ENCODE assay signal across 8 cellular contexts in the genomic region with DNA sequence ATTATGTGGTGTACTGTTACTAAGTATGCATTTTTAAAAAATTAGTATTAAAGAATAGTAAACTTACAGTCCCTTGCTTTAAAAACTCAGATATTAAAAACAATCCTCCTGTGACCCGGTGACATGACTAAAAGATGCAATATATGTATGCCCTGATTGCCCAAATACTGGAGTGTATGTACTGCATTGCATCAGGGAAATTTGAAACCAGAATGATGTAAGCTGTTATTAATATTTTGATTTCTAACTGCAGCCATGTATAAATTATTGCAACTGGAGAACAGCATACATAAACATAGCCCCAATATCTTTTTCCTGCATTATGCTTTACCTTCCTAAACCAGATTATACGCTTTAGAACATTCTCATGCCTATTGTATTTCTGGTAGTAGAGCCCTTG. TPM values are rescaled to one million over a fixed set of nuclear protein-coding genes. Genes with fewer than 3 reads are reported as not detected.
DNase-seq lines count a peak whose midpoint lies in the region; ATAC-seq and TF ChIP-seq lines count a peak whose summit lies in the region.
"Had no signal": no experiment of that assay in that cellular context is flagged by ENCODE, and none has a peak within 500 bp of the region (broad histone marks: within the 10 kb centered on the region; RNA-seq: fewer than 3 reads in every experiment).

No MANE protein-coding gene starts in this region.

- ATAC-seq in CD4-positive, CD25-positive, alpha-beta regulatory T cell (ENCODE audit: low read depth in 2 of 2) = no peak
- no peak for ATAC-seq in HCT116
- ATAC-seq in activated naive CD8-positive, alpha-beta T cell treated with anti-CD3 and anti-CD28 coated beads, Interleukin-2, amount 50 U/mL, for 24 hours = no peak
- no peak for ATAC-seq in natural killer cell
- no peak for ATAC-seq in HG03095 (IDR thresholded peaks at IDR 0.05; ENCODE audit: unreplicated experiment)

- RAD21 ChIA-PET in HCT116 (lab: Charles Lee; ENCODE audit: low non-redundant PET in 1 of 2, low total read pairs in 2 of 2, uncharacterized antibody in 2 of 2, unreplicated experiment in 2 of 2) = no interaction called here

- CTCF ChIA-PET in HCT116 (lab: Charles Lee) = no interaction called here

- DNase-seq in CD4-positive, CD25-positive, alpha-beta regulatory T cell = no peak
- DNase-seq in HCT116 (ENCODE audit: low read depth, low spot score) (no peak), natural killer cell (no peak), CD14-positive monocyte (ENCODE audit: low spot score) (no peak), putamen (ENCODE audit: low spot score) (no peak)
- no peak for DNase-seq in activated naive CD8-positive, alpha-beta T cell treated with anti-CD3 and anti-CD28 coated beads, Interleukin-2, amount 50 U/mL, for 24 hours
- DNase-seq: SW 1271 had no signal

- no peaks in the 10 kb centered on the region for H3K9me3 ChIP-seq in CD4-positive, CD25-positive, alpha-beta regulatory T cell (ENCODE audit: control insufficient read depth in 2 of 2, low read length in 2 of 2)
- H3K9me3 ChIP-seq in HCT116 (ENCODE audit: control insufficient read depth in 1 of 2, insufficient read depth in 1 of 2, low read depth in 1 of 2, low read length in 2 of 2) = no peaks in the 10 kb centered on the region

- TF ChIP-seq CTCF in HCT116 (IDR thresholded peaks at IDR 0.05 in 2 of 3, conservative IDR thresholded peaks at IDR 0.05 in 1 of 3; ENCODE audit: borderline replicate concordance in 1 of 3, insufficient read depth in 1 of 3, low read depth in 2 of 3, low read length in 2 of 3) (no peak), natural killer cell (IDR thresholded peaks at IDR 0.05) (no peak), CD14-positive monocyte (IDR thresholded peaks at IDR 0.05) (no peak)

- TF ChIP-seq RAD21 in HCT116 (IDR thresholded peaks at IDR 0.05; ENCODE audit: low read depth) = no peak

- H2AFZ ChIP-seq in HCT116 (ENCODE audit: low read depth, low read length, poor library complexity, severe bottlenecking) = no peak overlapping the region

- peaks cover 8% of the 10 kb centered on the region; the same call in 1 of the 2 replicates for H4K20me1 ChIP-seq in HCT116 (ENCODE audit: insufficient read depth)

- peak overlapping the region; percentile 100 for H3K27ac ChIP-seq in CD4-positive, CD25-positive, alpha-beta regulatory T cell (ENCODE audit: insufficient read depth, low read length, poor library complexity, severe bottlenecking)
- H3K27ac ChIP-seq in HCT116 (ENCODE audit: low read depth, low read length) = no peak overlapping the region

- peaks cover 20% of the 10 kb centered on the region for H3K36me3 Mint-ChIP-seq in CD4-positive, CD25-positive, alpha-beta regulatory T cell
- H3K36me3 Mint-ChIP-seq in activated naive CD8-positive, alpha-beta T cell treated with anti-CD3 and anti-CD28 coated beads, Interleukin-2, amount 50 U/mL, for 24 hours (ENCODE audit: low read depth) = peaks cover 29% of the 10 kb centered on the region
- peaks cover 6% of the 10 kb centered on the region for H3K36me3 Mint-ChIP-seq in natural killer cell
- peaks cover 4 to 8% of the 10 kb centered on the region in 2 donors for H3K36me3 Mint-ChIP-seq in CD14-positive monocyte

- no peaks in the 10 kb centered on the region for H3K27me3 ChIP-seq in CD4-positive, CD25-positive, alpha-beta regulatory T cell (ENCODE audit: control insufficient read depth, insufficient read depth, low read length)
- no peaks in the 10 kb centered on the region for H3K27me3 ChIP-seq in HCT116 (ENCODE audit: insufficient read depth, low read length)

- POLR2A ChIA-PET in HCT116 (lab: Charles Lee) = no interaction called here

- H3K9me2 ChIP-seq in HCT116 (ENCODE audit: insufficient read depth) = no peaks in the 10 kb centered on the region

- H3K4me1 ChIP-seq in CD4-positive, CD25-positive, alpha-beta regulatory T cell (ENCODE audit: control insufficient read depth, insufficient read depth, low read length, poor library complexity, severe bottlenecking) = peaks cover 70% of the 10 kb centered on the region
- H3K4me1 ChIP-seq in HCT116 (ENCODE audit: control insufficient read depth in 1 of 2, insufficient read depth in 2 of 2, low read length in 2 of 2) = peaks cover 18 to 21% of the 10 kb centered on the region in 2 experiments

- no peak overlapping the region for H3K9ac ChIP-seq in HCT116 (ENCODE audit: low read length)

- peaks cover 67% of the 10 kb centered on the region for H3K79me2 ChIP-seq in HCT116 (ENCODE audit: insufficient read depth, low read length)

- no peak overlapping the region for H3K4me3 ChIP-seq in CD4-positive, CD25-positive, alpha-beta regulatory T cell (ENCODE audit: low read depth, low read length)
- H3K4me3 ChIP-seq in HCT116 (replicated peaks in 1 of 2; ENCODE audit: low read depth in 1 of 2, low read length in 2 of 2) = no peak overlapping the region

- no peak overlapping the region for H3K4me2 ChIP-seq in HCT116 (ENCODE audit: low read length)

- intact Hi-C loops in HCT116 (cut with micrococcal nuclease) = no loop called here
- intact Hi-C loops in natural killer cell (cut with micrococcal nuclease) = no loop called here
- intact Hi-C loops in CD14-positive monocyte (cut with micrococcal nuclease) = no loop called here

- H3K27ac Mint-ChIP-seq in CD4-positive, CD25-positive, alpha-beta regulatory T cell = peak overlapping the region; percentile 62 to 96 (median 82)
- H3K27ac Mint-ChIP-seq in activated naive CD8-positive, alpha-beta T cell treated with anti-CD3 and anti-CD28 coated beads, Interleukin-2, amount 50 U/mL, for 24 hours = peak overlapping the region; percentile 78
- H3K27ac Mint-ChIP-seq in natural killer cell (peak overlapping the region; percentile 66 to 100), CD14-positive monocyte (peak overlapping the region in 1 of 7 donors; percentile 19)

- H3K9me3 Mint-ChIP-seq in CD4-positive, CD25-positive, alpha-beta regulatory T cell = peaks cover 0 to 1% (median 0%) of the 10 kb centered on the region in 7 donors
- H3K9me3 Mint-ChIP-seq in activated naive CD8-positive, alpha-beta T cell treated with anti-CD3 and anti-CD28 coated beads, Interleukin-2, amount 50 U/mL, for 24 hours = no peaks in the 10 kb centered on the region
- no peaks in the 10 kb centered on the region for H3K9me3 Mint-ChIP-seq in natural killer cell
- no peaks in the 10 kb centered on the region for H3K9me3 Mint-ChIP-seq in CD14-positive monocyte

- BruUV-seq in HCT116 (replicated peaks; lab: Mats Ljungman, UMichigan) = no TSS peak

- TF ChIP-seq POLR2A in HCT116 (IDR thresholded peaks at IDR 0.05; ENCODE audit: borderline replicate concordance, extremely low read depth, insufficient read depth, insufficient read length) = no peak

- peaks cover 9% of the 10 kb centered on the region for H3K36me3 ChIP-seq in CD4-positive, CD25-positive, alpha-beta regulatory T cell (ENCODE audit: control insufficient read depth, insufficient read depth, low read length)
- H3K36me3 ChIP-seq in HCT116 (ENCODE audit: control insufficient read depth in 1 of 2, insufficient read depth in 2 of 2, low read length in 2 of 2) = peaks cover 4 to 18% of the 10 kb centered on the region in 2 experiments; a peak in 3 of 4 replicates

- H3K4me3 Mint-ChIP-seq in CD4-positive, CD25-positive, alpha-beta regulatory T cell = peak overlapping the region; percentile 50 to 90 (median 80)
- H3K4me3 Mint-ChIP-seq in activated naive CD8-positive, alpha-beta T cell treated with anti-CD3 and anti-CD28 coated beads, Interleukin-2, amount 50 U/mL, for 24 hours = peak overlapping the region; percentile 48
- H3K4me3 Mint-ChIP-seq in natural killer cell = peak overlapping the region; percentile 35
- H3K4me3 Mint-ChIP-seq in CD14-positive monocyte = no peak overlapping the region

- peaks cover 8% of the 10 kb centered on the region for H3K27me3 Mint-ChIP-seq in CD4-positive, CD25-positive, alpha-beta regulatory T cell
- peaks cover 7% of the 10 kb centered on the region for H3K27me3 Mint-ChIP-seq in activated naive CD8-positive, alpha-beta T cell treated with anti-CD3 and anti-CD28 coated beads, Interleukin-2, amount 50 U/mL, for 24 hours
- H3K27me3 Mint-ChIP-seq in natural killer cell (ENCODE audit: low read depth in 2 of 2) (no peaks in the 10 kb centered on the region), CD14-positive monocyte (ENCODE audit: low read depth in 3 of 3) (no peaks in the 10 kb centered on the region)

- peaks cover 20 to 61% (median 41%) of the 10 kb centered on the region in 4 donors for H3K4me1 Mint-ChIP-seq in CD4-positive, CD25-positive, alpha-beta regulatory T cell
- peaks cover 61% of the 10 kb centered on the region for H3K4me1 Mint-ChIP-seq in activated naive CD8-positive, alpha-beta T cell treated with anti-CD3 and anti-CD28 coated beads, Interleukin-2, amount 50 U/mL, for 24 hours
- H3K4me1 Mint-ChIP-seq in natural killer cell = peaks cover 54 to 57% of the 10 kb centered on the region in 2 donors
- H3K4me1 Mint-ChIP-seq in CD14-positive monocyte = peaks cover 57% of the 10 kb centered on the region

TF ChIP-seq in HCT116, 20 proteins besides CTCF, POLR2A, EP300 and RAD21 (continues in another document):
- TF ChIP-seq, protein P1, sequence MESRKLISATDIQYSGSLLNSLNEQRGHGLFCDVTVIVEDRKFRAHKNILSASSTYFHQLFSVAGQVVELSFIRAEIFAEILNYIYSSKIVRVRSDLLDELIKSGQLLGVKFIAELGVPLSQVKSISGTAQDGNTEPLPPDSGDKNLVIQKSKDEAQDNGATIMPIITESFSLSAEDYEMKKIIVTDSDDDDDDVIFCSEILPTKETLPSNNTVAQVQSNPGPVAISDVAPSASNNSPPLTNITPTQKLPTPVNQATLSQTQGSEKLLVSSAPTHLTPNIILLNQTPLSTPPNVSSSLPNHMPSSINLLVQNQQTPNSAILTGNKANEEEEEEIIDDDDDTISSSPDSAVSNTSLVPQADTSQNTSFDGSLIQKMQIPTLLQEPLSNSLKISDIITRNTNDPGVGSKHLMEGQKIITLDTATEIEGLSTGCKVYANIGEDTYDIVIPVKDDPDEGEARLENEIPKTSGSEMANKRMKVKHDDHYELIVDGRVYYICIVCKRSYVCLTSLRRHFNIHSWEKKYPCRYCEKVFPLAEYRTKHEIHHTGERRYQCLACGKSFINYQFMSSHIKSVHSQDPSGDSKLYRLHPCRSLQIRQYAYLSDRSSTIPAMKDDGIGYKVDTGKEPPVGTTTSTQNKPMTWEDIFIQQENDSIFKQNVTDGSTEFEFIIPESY (IDR thresholded peaks at IDR 0.05; ENCODE audit: extremely low read depth, insufficient replicate concordance, low read length) = no peak
- TF ChIP-seq YY1 (IDR thresholded peaks at IDR 0.05; ENCODE audit: extremely low read depth, insufficient replicate concordance, low read depth, low read length) (no peak), CEBPB (IDR thresholded peaks at IDR 0.05; ENCODE audit: low read depth) (peak; percentile 78), ZNF274 (IDR thresholded peaks at IDR 0.05; ENCODE audit: low read depth, low read length) (no peak)

RNA-seq across cellular contexts. Expression of gene HSPA8, which starts 3.7 kb away (rescaled TPM):
- 1,352 TPM for total RNA-seq in CD4-positive, CD25-positive, alpha-beta regulatory T cell
- 1,000 to 10,000 TPM; 1,495 to 1,932 (median 1,615) TPM for polyA plus RNA-seq in CD4-positive, CD25-positive, alpha-beta regulatory T cell
- total RNA-seq in HCT116 (2021; ENCODE audit: unreplicated experiment) (1,301 TPM), natural killer cell (100 to 1,000 TPM; 577 to 684 (median 633) TPM)
- polyA plus RNA-seq in HCT116 (2012) = 794 and 973 TPM in 2 replicates
- polyA plus RNA-seq in CD14-positive monocyte = 100 to 1,000 TPM; 511 to 531 TPM

Comparison
In these comparisons a context has a peak if more than half of its experiments do, and no peak if none do; other contexts are left out.
1. H3K4me3 Mint-ChIP-seq: peak in CD4-positive, CD25-positive, alpha-beta regulatory T cell (4 of 4), activated naive CD8-positive, alpha-beta T cell treated with anti-CD3 and anti-CD28 coated beads, Interleukin-2, amount 50 U/mL, for 24 hours (single experiment) and natural killer cell (single experiment); none in CD14-positive monocyte (0 of 2).